8 cellular contexts compared by ENCODE assay signal in the genomic region with DNA sequence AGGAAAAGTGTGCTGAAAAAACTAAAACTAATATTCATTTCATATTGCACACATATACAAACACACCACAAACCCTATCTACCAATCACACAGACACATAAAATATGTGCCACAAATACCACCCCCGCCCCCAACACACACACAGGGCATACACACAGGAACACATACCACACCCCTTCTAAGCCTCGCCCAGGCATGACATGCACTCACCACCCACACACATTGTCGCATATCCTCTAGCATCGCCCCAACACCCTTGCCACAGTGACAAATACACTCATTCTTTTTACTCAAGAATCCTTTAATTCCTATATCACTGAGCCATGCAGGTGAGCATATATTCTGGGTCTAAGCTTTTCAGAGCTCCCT. TPM values are rescaled to one million over a fixed set of nuclear protein-coding genes. Genes with fewer than 3 reads are reported as not detected.
DNase-seq lines count a peak whose midpoint lies in the region; ATAC-seq and TF ChIP-seq lines count a peak whose summit lies in the region.

No MANE protein-coding gene starts in this region.

- H3K27ac ChIP-seq in aorta (ENCODE audit: low read depth in 1 of 2, low read length in 2 of 2), result peak overlapping the region; percentile 15 to 68
- no peak overlapping the region for H3K27ac ChIP-seq in colonic mucosa

- no peak overlapping the region for H3K9ac ChIP-seq in colonic mucosa (ENCODE audit: low read depth in 2 of 2, low read length in 2 of 2)

- peaks cover 0 to 2% of the 10 kb centered on the region in 2 donors for H3K4me1 ChIP-seq in aorta (ENCODE audit: control insufficient read depth in 1 of 2, insufficient read depth in 2 of 2, low read length in 2 of 2)
- H3K4me1 ChIP-seq in colonic mucosa, result peaks cover 4% of the 10 kb centered on the region

- H3K4me3 ChIP-seq in aorta (ENCODE audit: low read length in 2 of 2), result no peak overlapping the region
- no peak overlapping the region for H3K4me3 ChIP-seq in colonic mucosa

- DNase-seq in ELR (ENCODE audit: low read depth), result peak; percentile 22
- peak; percentile 81 for DNase-seq in dedifferentiated amniotic fluid mesenchymal stem cell (ENCODE audit: extremely low spot score)
- peak; percentile 46 for DNase-seq in renal cortical epithelial cell (ENCODE audit: low read depth)
- DNase-seq in aorta, result peak in 1 of 2 donors; percentile 66
- DNase-seq in NCI-H2081 (lab: John Stamatoyannopoulos, UW), result no peak
- DNase-seq in colonic mucosa, result no peak

- no peaks in the 10 kb centered on the region for H3K9me3 ChIP-seq in aorta (ENCODE audit: control insufficient read depth, low read length)
- no peaks in the 10 kb centered on the region for H3K9me3 ChIP-seq in colonic mucosa

- 13 to 14% methylated on average over 4 of the region's 4 CpGs for WGBS in aorta, 2 donors

- intact Hi-C loops in aorta (cut with DNase I), result loop anchor here (5.0 to 10.0 kb wide), 3 partner anchors 60 to 190 kb away; a partner anchor contains a TSS
- intact Hi-C loops in colonic mucosa (cut with DNase I), result no loop called here

- no peak for TF ChIP-seq CTCF in colonic mucosa (IDR thresholded peaks at IDR 0.05)

- ATAC-seq in HG02885 (IDR thresholded peaks at IDR 0.05; ENCODE audit: poor library complexity, unreplicated experiment) (peak; percentile 93), aorta (ENCODE audit: low FRiP score) (peak; percentile 63)
- ATAC-seq in activated CD4-positive, CD25-positive, alpha-beta regulatory T cell treated with anti-CD3 and anti-CD28 coated beads, Interleukin-2, amount 50 U/mL, for 24 hours, result peak; percentile 99

- no peaks in the 10 kb centered on the region for H3K36me3 ChIP-seq in aorta (ENCODE audit: control insufficient read depth in 1 of 2, insufficient read depth in 2 of 2, low read length in 1 of 2)
- no peaks in the 10 kb centered on the region for H3K36me3 ChIP-seq in colonic mucosa

- H3K27me3 ChIP-seq in aorta (ENCODE audit: control insufficient read depth in 1 of 2, insufficient read depth in 2 of 2, low read length in 1 of 2), result no peaks in the 10 kb centered on the region
- no peaks in the 10 kb centered on the region for H3K27me3 ChIP-seq in colonic mucosa

RNA-seq across cellular contexts. Expression of a gene that starts 24.6 kb away (rescaled TPM):
- 18.9 and 25.4 TPM in 2 replicates for total RNA-seq in renal cortical epithelial cell
- 10 to 100 TPM; 16.4 to 22.3 TPM for total RNA-seq in aorta
- polyA plus RNA-seq in aorta, result 1 to 10 TPM; 2.3 to 2.5 TPM
- total RNA-seq in colonic mucosa, result 10 to 100 TPM; 20.0 to 25.5 TPM

Comparison
In these comparisons a context has a peak if more than half of its experiments do, and no peak if none do; other contexts are left out.
1. DNase-seq: peak in ELR (single experiment), dedifferentiated amniotic fluid mesenchymal stem cell (single experiment) and renal cortical epithelial cell (single experiment); none in NCI-H2081 (0 of 2) and colonic mucosa (single experiment).
2. Peak in every context shown above with its lines, with median percentiles within 50 percentile points of each other: ATAC-seq.